Comparison of ENCODE assay signal across 20 cellular contexts in the genomic region with DNA sequence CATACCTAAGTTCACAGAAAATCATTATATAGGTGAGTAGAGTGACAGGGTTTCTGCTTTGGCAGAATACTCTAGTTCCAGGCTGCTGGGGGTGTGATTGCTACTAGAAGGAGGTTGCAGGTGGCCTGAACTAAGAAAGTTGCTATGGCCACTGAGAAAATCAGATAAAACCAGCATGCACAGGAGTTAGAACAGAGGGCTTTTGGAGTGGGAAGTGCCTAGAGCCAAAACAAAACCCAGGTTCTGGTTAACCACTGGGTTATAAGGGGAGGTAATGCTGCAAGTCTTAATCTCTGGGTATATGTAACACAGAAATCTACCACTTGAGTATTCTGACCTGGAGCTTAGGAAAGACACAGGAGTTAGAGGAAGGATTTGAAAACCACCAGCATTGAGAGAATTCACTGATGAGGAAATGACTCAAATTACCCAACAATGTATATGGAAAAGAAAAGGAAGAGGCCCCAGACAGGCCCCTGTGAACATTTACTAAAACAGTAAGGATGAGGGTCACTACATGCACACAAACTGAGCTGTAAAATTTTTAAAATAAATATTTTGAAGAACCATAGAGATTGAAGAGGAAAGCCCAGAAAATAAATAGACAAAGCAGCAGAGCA.
A peak's percentile ranks its signal among the peaks of the same experiment; 100 is the strongest.
DNase-seq lines count a peak whose midpoint lies in the region; ATAC-seq and TF ChIP-seq lines count a peak whose summit lies in the region.
"Had no signal": no experiment of that assay in that cellular context is flagged by ENCODE, and none has a peak within 500 bp of the region (broad histone marks: within the 10 kb centered on the region; RNA-seq: fewer than 3 reads in every experiment).

No MANE protein-coding gene starts in this region.

- no peak for TF ChIP-seq CTCF in cardiac muscle cell (IDR thresholded peaks at IDR 0.05; ENCODE audit: low read depth, low read length)
- TF ChIP-seq CTCF in choroid plexus epithelial cell (conservative IDR thresholded peaks at IDR 0.05; ENCODE audit: low read depth, low read length): no peak
- no peak for TF ChIP-seq CTCF in body of pancreas (IDR thresholded peaks at IDR 0.05)

- H3K27ac ChIP-seq in cardiac muscle cell: peak overlapping the region; percentile 73
- peak overlapping the region; percentile 16 for H3K27ac ChIP-seq in mesodermal cell (ENCODE audit: low read depth, low read length, severe bottlenecking)
- H3K27ac ChIP-seq in body of pancreas: no peak overlapping the region
- H3K27ac ChIP-seq: brain microvascular endothelial cell, esophagus squamous epithelium, HL-60 had no signal

- H3K9me3 ChIP-seq in cardiac muscle cell (ENCODE audit: low read depth): no peaks in the 10 kb centered on the region
- no peaks in the 10 kb centered on the region for H3K9me3 ChIP-seq in mesodermal cell (ENCODE audit: control insufficient read depth, low read length)
- H3K9me3 ChIP-seq in body of pancreas: no peaks in the 10 kb centered on the region
- H3K9me3 ChIP-seq: esophagus squamous epithelium, gastroesophageal sphincter, mucosa of descending colon had no signal

- ATAC-seq in Right ventricle myocardium superior (ENCODE audit: poor library complexity): no peak
- no peak for ATAC-seq in body of pancreas
- ATAC-seq: gastroesophageal sphincter, mucosa of descending colon had no signal

- DNase-seq in cardiac muscle cell (ENCODE audit: low read depth in 1 of 2, low spot score in 1 of 2) (peak in 1 of 2 donors; percentile 47), Right ventricle myocardium superior (no peak), choroid plexus epithelial cell (ENCODE audit: low read depth) (peak; percentile 38), NCI-H1436 treated with DMSO at 0.1 percent for 48 hours (lab: John Stamatoyannopoulos, UW) (no peak), body of pancreas (no peak), kidney glomerular epithelial cell (lab: John Stamatoyannopoulos, UW) (no peak), D341Med (ENCODE audit: low spot score) (no peak)
- DNase-seq: activated CD8-positive, alpha-beta memory T cell treated with anti-CD3 and anti-CD28 coated beads for 24 hours; activated T-cell treated with anti-CD3 and anti-CD28 coated beads, Interleukin-2, amount 50 U/mL, for 24 hours; brain microvascular endothelial cell; DMS53; esophagus squamous epithelium; mucosa of descending colon; NCI-H2081 treated with DMSO at 0.1 percent for 48 hours; NCI-H345; NCI-H748 treated with DMSO at 0.1 percent for 48 hours; stimulated activated CD4-positive, alpha-beta T cell treated with anti-CD3 and anti-CD28 coated beads, Interleukin-1b, Interleukin-23, amount 100 ng/mL, for 48 hours had no signal

- H3K36me3 ChIP-seq in cardiac muscle cell: peaks cover 40% of the 10 kb centered on the region
- peaks cover 5% of the 10 kb centered on the region for H3K36me3 ChIP-seq in mesodermal cell (ENCODE audit: control insufficient read depth, insufficient read depth, low read length)
- H3K36me3 ChIP-seq in body of pancreas (replicated peaks in 1 of 2; ENCODE audit: insufficient read depth in 1 of 2, low read depth in 2 of 2): peaks cover 0 to 2% of the 10 kb centered on the region in 2 donors

- no peak for TF ChIP-seq POLR2A in body of pancreas (IDR thresholded peaks at IDR 0.05)

- H3K4me1 ChIP-seq in cardiac muscle cell (ENCODE audit: low read depth) (no peaks in the 10 kb centered on the region), mesodermal cell (ENCODE audit: control insufficient read depth, insufficient read depth, low read length, poor library complexity, severe bottlenecking) (no peaks in the 10 kb centered on the region), body of pancreas (no peaks in the 10 kb centered on the region)
- H3K4me1 ChIP-seq: esophagus squamous epithelium had no signal

- H3K27me3 ChIP-seq in cardiac muscle cell (no peaks in the 10 kb centered on the region), body of pancreas (no peaks in the 10 kb centered on the region)
- H3K27me3 ChIP-seq: brain microvascular endothelial cell, esophagus squamous epithelium, gastroesophageal sphincter had no signal

- intact Hi-C loops in Right ventricle myocardium superior (cut with DNase I): no loop called here
- intact Hi-C loops in body of pancreas (cut with DNase I): no loop called here

- H3K4me3 ChIP-seq in cardiac muscle cell (no peak overlapping the region), choroid plexus epithelial cell (ENCODE audit: low read depth, low read length) (no peak overlapping the region), mesodermal cell (ENCODE audit: extremely low read depth, insufficient read depth, low read length, poor library complexity, severe bottlenecking) (no peak overlapping the region), body of pancreas (no peak overlapping the region)
- H3K4me3 ChIP-seq: esophagus squamous epithelium, gastroesophageal sphincter, mucosa of descending colon had no signal

Comparison
In these comparisons a context has a peak if more than half of its experiments do, and no peak if none do; other contexts are left out.
1. H3K27ac ChIP-seq: peak in cardiac muscle cell (single experiment) and mesodermal cell (single experiment); none in body of pancreas (0 of 4).